Comparison of ENCODE assay signal across 8 cellular contexts in genomic region chr20:41095110-41095969, GRCh38. TPM values are rescaled to one million over a fixed set of nuclear protein-coding genes. Genes with fewer than 3 reads are reported as not detected.
DNase-seq lines count a peak whose midpoint lies in the region; ATAC-seq and TF ChIP-seq lines count a peak whose summit lies in the region.

No MANE protein-coding gene starts in this region.

- peak overlapping the region; percentile 61 for H3K27ac Mint-ChIP-seq in activated naive CD4-positive, alpha-beta T cell treated with anti-CD3 and anti-CD28 coated beads for 36 hours
- no peak overlapping the region for H3K27ac Mint-ChIP-seq in progenitor cell of endocrine pancreas

- no peak overlapping the region for H3K4me3 ChIP-seq in DND-41 (ENCODE audit: low read depth in 1 of 2, low read length in 2 of 2)

- H3K27me3 ChIP-seq in DND-41 (ENCODE audit: insufficient read depth, low read length, poor library complexity): no peaks in the 10 kb centered on the region

- H3K4me2 ChIP-seq in DND-41 (ENCODE audit: insufficient read depth, low read length): no peak overlapping the region

- peaks cover 43% of the 10 kb centered on the region for H3K36me3 Mint-ChIP-seq in activated naive CD4-positive, alpha-beta T cell treated with anti-CD3 and anti-CD28 coated beads for 36 hours (ENCODE audit: low read depth)
- peaks cover 26% of the 10 kb centered on the region for H3K36me3 Mint-ChIP-seq in progenitor cell of endocrine pancreas (ENCODE audit: insufficient read depth)

- ATAC-seq in DND-41 (ENCODE audit: insufficient read depth, low read depth) (peak; percentile 83), HG03521 (IDR thresholded peaks at IDR 0.05; ENCODE audit: unreplicated experiment) (no peak), GM18505 (IDR thresholded peaks at IDR 0.05; ENCODE audit: unreplicated experiment) (no peak)

- no peaks in the 10 kb centered on the region for H3K4me1 ChIP-seq in DND-41 (ENCODE audit: insufficient read depth, low read length)

- intact Hi-C loops in activated naive CD4-positive, alpha-beta T cell treated with anti-CD3 and anti-CD28 coated beads for 36 hours (cut with micrococcal nuclease): loop anchor here (1.0 to 2.0 kb wide), 5 partner anchors 41 to 127 kb away; partner anchors contain the start of genes PLCG1 and TOP1

- H3K79me2 ChIP-seq in DND-41 (ENCODE audit: insufficient read depth, low read length): no peaks in the 10 kb centered on the region; the same call in 1 of the 2 replicates

- TF ChIP-seq POLR2A in GM18505 (IDR thresholded peaks at IDR 0.05; ENCODE audit: borderline replicate concordance, extremely low read depth, insufficient read depth, insufficient read length): no peak

- H3K27ac ChIP-seq in DND-41 (ENCODE audit: low read length): no peak overlapping the region

- no peak overlapping the region for H2AFZ ChIP-seq in DND-41 (ENCODE audit: low read depth, low read length)

- peaks cover 14% of the 10 kb centered on the region for H3K4me1 Mint-ChIP-seq in activated naive CD4-positive, alpha-beta T cell treated with anti-CD3 and anti-CD28 coated beads for 36 hours (ENCODE audit: low read depth)
- H3K4me1 Mint-ChIP-seq in progenitor cell of endocrine pancreas (ENCODE audit: low read depth): peaks cover 9% of the 10 kb centered on the region

- TF ChIP-seq CTCF in DND-41 (IDR thresholded peaks at IDR 0.05; ENCODE audit: borderline replicate concordance, extremely low read depth, low read length, poor library complexity, severe bottlenecking) (peak; percentile 94), progenitor cell of endocrine pancreas (IDR thresholded peaks at IDR 0.05; ENCODE audit: unreplicated experiment) (peak; percentile 94)

- H3K4me3 Mint-ChIP-seq in activated naive CD4-positive, alpha-beta T cell treated with anti-CD3 and anti-CD28 coated beads for 36 hours: no peak overlapping the region
- no peak overlapping the region for H3K4me3 Mint-ChIP-seq in progenitor cell of endocrine pancreas (ENCODE audit: low read depth)

- no peak overlapping the region for H3K9ac ChIP-seq in DND-41 (ENCODE audit: low read depth, low read length)

- peaks cover 91% of the 10 kb centered on the region for H3K36me3 ChIP-seq in DND-41 (ENCODE audit: insufficient read depth, low read length)

- in situ Hi-C loops in SK-MEL-5 (cut with HindIII; ENCODE audit: low pct_unique_long_range_greater_than_20kb, low sequenced_read_pairs): no loop called here

- peaks cover 12% of the 10 kb centered on the region for H4K20me1 ChIP-seq in DND-41 (ENCODE audit: insufficient read depth, low read length)

- H3K9me3 Mint-ChIP-seq in activated naive CD4-positive, alpha-beta T cell treated with anti-CD3 and anti-CD28 coated beads for 36 hours: no peaks in the 10 kb centered on the region
- H3K9me3 Mint-ChIP-seq in progenitor cell of endocrine pancreas (ENCODE audit: low read depth): no peaks in the 10 kb centered on the region

- DNase-seq in DND-41 (peak; percentile 60), Kasumi-1 (lab: John Stamatoyannopoulos, UW) (peak; percentile 70 to 78), SK-MEL-5 (ENCODE audit: low read depth, low spot score) (peak; percentile 72), globus pallidus (ENCODE audit: low spot score) (peak; percentile 55), progenitor cell of endocrine pancreas (ENCODE audit: low spot score, unreplicated experiment) (no peak)
- DNase-seq in activated naive CD4-positive, alpha-beta T cell treated with anti-CD3 and anti-CD28 coated beads for 36 hours: peak; percentile 70

- no peaks in the 10 kb centered on the region for H3K27me3 Mint-ChIP-seq in activated naive CD4-positive, alpha-beta T cell treated with anti-CD3 and anti-CD28 coated beads for 36 hours (ENCODE audit: low read depth)
- H3K27me3 Mint-ChIP-seq in progenitor cell of endocrine pancreas: no peaks in the 10 kb centered on the region

- CTCF ChIA-PET in activated naive CD4-positive, alpha-beta T cell treated with anti-CD3 and anti-CD28 coated beads for 36 hours (lab: Charles Lee): interaction anchor here (0.6 to 8.6 kb wide), 25 partner anchors 9 to 727 kb away, joined by 3 to 229 read pairs (median 4); no protein-coding TSS in a partner anchor

- H3K9me3 ChIP-seq in DND-41 (ENCODE audit: insufficient read depth, low read length, severe bottlenecking): no peaks in the 10 kb centered on the region

RNA-seq across cellular contexts. Expression of gene PLCG1, which starts 42.0 kb away (rescaled TPM):
- 62.1 and 85.8 TPM in 2 replicates for total RNA-seq in SK-MEL-5 (2014; rRNA removed; shearing (Covaris generic))
- 55.6 and 69.9 TPM in 2 replicates for polyA plus RNA-seq in SK-MEL-5 (2015; cell fraction: cytosol; rRNA removed)
- 408 and 418 TPM in 2 replicates for polyA plus RNA-seq in SK-MEL-5 (2015; cell fraction: nucleus; rRNA removed)
- 100 to 1,000 TPM; 117 to 136 TPM for total RNA-seq in activated naive CD4-positive, alpha-beta T cell treated with anti-CD3 and anti-CD28 coated beads for 36 hours
- total RNA-seq in progenitor cell of endocrine pancreas: 391 and 395 TPM in 2 replicates
